17 cellular contexts compared by ENCODE assay signal in genomic region chr20:9293145-9293544, GRCh38.
DNase-seq lines count a peak whose midpoint lies in the region; ATAC-seq, FAIRE-seq and TF ChIP-seq lines count a peak whose summit lies in the region.
"Had no signal": no experiment of that assay in that cellular context is flagged by ENCODE, and none has a peak within 500 bp of the region (broad histone marks: within the 10 kb centered on the region; RNA-seq: fewer than 3 reads in every experiment).

No MANE protein-coding gene starts in this region.

- H4K20me1 ChIP-seq in GM12878 (ENCODE audit: control insufficient read depth, insufficient read depth) = no peaks in the 10 kb centered on the region
- H4K20me1 ChIP-seq: BLaER1 had no signal

- in situ Hi-C loops in GM12878 (cut with MboI) = no loop called here

- H3K4me1 ChIP-seq in HEK293 (ENCODE audit: control insufficient read depth, insufficient read depth, low read length) (no peaks in the 10 kb centered on the region), GM12878 (ENCODE audit: control insufficient read depth, insufficient read depth, low read length) (no peaks in the 10 kb centered on the region)
- H3K4me1 ChIP-seq: BLaER1 had no signal

- no peak overlapping the region for H2AFZ ChIP-seq in GM12878 (ENCODE audit: control insufficient read depth, low read depth, low read length)

- WGBS in GM12878 (ENCODE audit: insufficient coverage, insufficient replicate concordance, low lambda C conversion rate, missing lambda C conversion rate) = 22% methylated on average over 2 of the region's 2 CpGs

- H3K9me3 ChIP-seq in HEK293 (ENCODE audit: control insufficient read depth, insufficient read depth, low read depth, low read length) (no peaks in the 10 kb centered on the region), GM12878 (replicated peaks; ENCODE audit: control insufficient read depth, insufficient read depth, low read length) (no peaks in the 10 kb centered on the region)
- H3K9me3 ChIP-seq: BLaER1 had no signal

- no peak overlapping the region for H3K4me2 ChIP-seq in GM12878 (ENCODE audit: control insufficient read depth, insufficient read depth)
- H3K4me2 ChIP-seq: BLaER1, KMS-11 had no signal

- H3K27me3 ChIP-seq in GM12878 (replicated peaks in 1 of 2; ENCODE audit: control insufficient read depth in 2 of 2, insufficient read depth in 2 of 2, low read length in 1 of 2) = no peaks in the 10 kb centered on the region
- H3K27me3 ChIP-seq: BLaER1 had no signal

- H3K9ac ChIP-seq in GM12878 (ENCODE audit: control insufficient read depth, insufficient read depth, low read length) = no peak overlapping the region
- H3K9ac ChIP-seq: BLaER1, KMS-11 had no signal

- CTCF ChIA-PET in HEK293 (lab: Yijun Ruan, JAX) (interaction anchor here (1.3 kb wide), 1 partner anchor 115 kb away, joined by 5 read pairs; no protein-coding TSS in a partner anchor), GM12878 (lab: Yijun Ruan, JAX) (no interaction called here)

- H3K4me3 ChIP-seq in HEK293 (ENCODE audit: low read depth, low read length) = no peak overlapping the region
- H3K4me3 ChIP-seq in GM12878 = no peak overlapping the region
- H3K4me3 ChIP-seq: BLaER1 had no signal

- no peak for DNase-seq in HTR-8/SVneo (ENCODE audit: insufficient read length, low spot score)
- DNase-seq in GM12878 (ENCODE audit: low read depth, low spot score) = no peak
- DNase-seq in NCI-H69 (lab: John Stamatoyannopoulos, UW) = no peak
- no peak for DNase-seq in Ammon's horn (ENCODE audit: low spot score)
- DNase-seq in NOMO-1 treated with DMSO at 0.1 percent for 48 hours (lab: John Stamatoyannopoulos, UW; ENCODE audit: unreplicated experiment) = no peak
- DNase-seq: AML-193; CD4-positive, alpha-beta memory T cell; DMS153; DMS79; GDM1; GOT3; H9 had no signal

- RAD21 ChIA-PET in GM12878 (lab: Charles Lee; ENCODE audit: unreplicated experiment) = no interaction called here

- BruUV-seq in GM12878 (replicated peaks; lab: Mats Ljungman, UMichigan) = no TSS peak

- TF ChIP-seq RAD21 in GM12878 (IDR thresholded peaks at IDR 0.05; ENCODE audit: insufficient read depth, low read depth, low read length) = no peak

- no peak for TF ChIP-seq POLR2A in GM12878 (IDR thresholded peaks at IDR 0.05; ENCODE audit: low read depth, low read length)

- no peaks in the 10 kb centered on the region for H3K79me2 ChIP-seq in GM12878 (ENCODE audit: control insufficient read depth, insufficient read depth, low read length)

- FAIRE-seq in HTR-8/SVneo (lab: Jason Lieb, UNC) (peak; percentile 23), GM12878 (lab: Jason Lieb, UNC) (no peak)
- FAIRE-seq: A204.1 had no signal

- SMC1A ChIA-PET in GM12878 (lab: Charles Lee; ENCODE audit: uncharacterized antibody, unreplicated experiment) = no interaction called here

- intact Hi-C loops in GM12878 (cut with micrococcal nuclease; ENCODE audit: unreplicated experiment) = no loop called here

- H3K36me3 ChIP-seq in HEK293 (ENCODE audit: control insufficient read depth in 2 of 2, insufficient read depth in 1 of 2, low read length in 2 of 2) (no peaks in the 10 kb centered on the region), GM12878 (ENCODE audit: control insufficient read depth in 2 of 2, insufficient read depth in 2 of 2, low read length in 1 of 2) (no peaks in the 10 kb centered on the region)
- H3K36me3 ChIP-seq: BLaER1 had no signal

- TF ChIP-seq CTCF in HEK293 (tag by site-specific recombination; IDR thresholded peaks at IDR 0.05) (no peak), GM12878 (IDR thresholded peaks at IDR 0.05 in 2 of 3, conservative IDR thresholded peaks at IDR 0.05 in 1 of 3; ENCODE audit: control insufficient read depth in 2 of 3, extremely low read depth in 1 of 3, insufficient read depth in 1 of 3, low read depth in 3 of 3, low read length in 3 of 3) (no peak)

- POLR2A ChIA-PET in HEK293 (lab: Yijun Ruan, JAX) = no interaction called here
- POLR2A ChIA-PET in GM12878 (lab: Charles Lee) = no interaction called here

- no peak for TF ChIP-seq EP300 in GM12878 (IDR thresholded peaks at IDR 0.05; ENCODE audit: borderline replicate concordance in 1 of 2, control insufficient read depth in 1 of 2, low read depth in 2 of 2, low read length in 2 of 2)

- H3K27ac ChIP-seq in HEK293 (ENCODE audit: extremely low read depth, low read depth, low read length) = no peak overlapping the region
- H3K27ac ChIP-seq in GM12878 (ENCODE audit: control insufficient read depth, insufficient read depth) = no peak overlapping the region
- H3K27ac ChIP-seq: BLaER1, HL-60, KMS-11 had no signal

- ATAC-seq in GM12878 = no peak

TF ChIP-seq in HEK293, 187 proteins besides CTCF, POLR2A, EP300 and RAD21 (continues in another document):
- no peak for TF ChIP-seq IKZF3 (tag by site-specific recombination; IDR thresholded peaks at IDR 0.05)
- no peak for TF ChIP-seq ZNF391 (tag by site-specific recombination; IDR thresholded peaks at IDR 0.05; ENCODE audit: borderline replicate concordance, low read depth)
- peak; percentile 87 for TF ChIP-seq ZNF366 (tag by site-specific recombination; conservative IDR thresholded peaks at IDR 0.05)
- no peak for TF ChIP-seq KLF7 (tag by site-specific recombination; IDR thresholded peaks at IDR 0.05; ENCODE audit: borderline replicate concordance)
- TF ChIP-seq PATZ1 (tag by site-specific recombination; IDR thresholded peaks at IDR 0.05) = no peak
- no peak for TF ChIP-seq SALL2 (tag by site-specific recombination; IDR thresholded peaks at IDR 0.05; ENCODE audit: borderline replicate concordance)
- peak; percentile 86 for TF ChIP-seq PRDM1 (tag by site-specific recombination; IDR thresholded peaks at IDR 0.05)
- no peak for TF ChIP-seq ZNF626 (tag by site-specific recombination; IDR thresholded peaks at IDR 0.05)
- no peak for TF ChIP-seq ZNF544 (tag by site-specific recombination; IDR thresholded peaks at IDR 0.05)
- no peak for TF ChIP-seq ZNF704 (tag by site-specific recombination; IDR thresholded peaks at IDR 0.05)

TF ChIP-seq in GM12878, 131 proteins besides CTCF, POLR2A, EP300 and RAD21:
- peak; percentile 24 for TF ChIP-seq E4F1 (IDR thresholded peaks at IDR 0.05; ENCODE audit: borderline replicate concordance, partially characterized antibody)
- TF ChIP-seq BCLAF1 (IDR thresholded peaks at IDR 0.05) = no peak
- TF ChIP-seq FOXK2 (IDR thresholded peaks at IDR 0.05) = 0 out of 2 replicates have a peak, but pooled peaks have one; percentile 24
- TF ChIP-seq GATAD2B (conservative IDR thresholded peaks at IDR 0.05; ENCODE audit: low read depth) = no peak
